In genomic region chr5:151700816-151701215, GRCh38 we compare ENCODE assay signal across 11 cellular contexts. TPM values are rescaled to one million over a fixed set of nuclear protein-coding genes. Genes with fewer than 3 reads are reported as not detected.
DNase-seq lines count a peak whose midpoint lies in the region; ATAC-seq and TF ChIP-seq lines count a peak whose summit lies in the region.
"Had no signal": no experiment of that assay in that cellular context is flagged by ENCODE, and none has a peak within 500 bp of the region (broad histone marks: within the 10 kb centered on the region; RNA-seq: fewer than 3 reads in every experiment).

No MANE protein-coding gene starts in this region.

- DNase-seq in HFFc6, result no peak
- peak; percentile 37 to 43 for DNase-seq in NCI-H526 (lab: John Stamatoyannopoulos, UW)
- no peak for DNase-seq in neural progenitor cell (ENCODE audit: low spot score)
- no peak for DNase-seq in EL
- no peak for DNase-seq in head of caudate nucleus
- no peak for DNase-seq in NCI-H187 treated with DMSO at 0.1 percent for 48 hours (lab: John Stamatoyannopoulos, UW)
- DNase-seq in activated naive CD4-positive, alpha-beta T cell treated with Interleukin-2 at 50 U/mL for 16 hours, result no peak
- DNase-seq: activated T-cell treated with anti-CD3 and anti-CD28 coated beads for 4 hours, upper lobe of left lung had no signal

- H3K4me3 Mint-ChIP-seq in HFFc6 (peak overlapping the region; percentile 11; the same call in 1 of the 2 replicates), neural progenitor cell (no peak overlapping the region)

- no peak overlapping the region for H3K4me3 ChIP-seq in neural progenitor cell
- H3K4me3 ChIP-seq: esophagus muscularis mucosa, upper lobe of left lung had no signal

- H3K4me1 ChIP-seq in neural progenitor cell, result peaks cover 14% of the 10 kb centered on the region

- intact Hi-C loops in head of caudate nucleus (cut with DNase I), result no loop called here

- H3K27ac Mint-ChIP-seq in HFFc6, result peak overlapping the region; percentile 100
- H3K27ac Mint-ChIP-seq in neural progenitor cell, result peak overlapping the region; percentile 39

- H3F3A ChIP-seq in neural progenitor cell (ENCODE audit: low read depth), result peaks cover 4% of the 10 kb centered on the region

- TF ChIP-seq CTCF in HFFc6 (IDR thresholded peaks at IDR 0.05), result no peak
- TF ChIP-seq CTCF in neural progenitor cell (IDR thresholded peaks at IDR 0.05), result no peak

- no peaks in the 10 kb centered on the region for H3K79me2 ChIP-seq in neural progenitor cell (ENCODE audit: low read depth)

- no peak overlapping the region for H3K4me2 ChIP-seq in neural progenitor cell

- H3K9me3 Mint-ChIP-seq in HFFc6 (no peaks in the 10 kb centered on the region), neural progenitor cell (no peaks in the 10 kb centered on the region)

- H4K20me1 ChIP-seq in neural progenitor cell (ENCODE audit: low read depth), result no peaks in the 10 kb centered on the region

- H3K36me3 Mint-ChIP-seq in HFFc6 (ENCODE audit: low read depth) (no peaks in the 10 kb centered on the region), neural progenitor cell (no peaks in the 10 kb centered on the region)

- H3K27me3 ChIP-seq in neural progenitor cell, result no peaks in the 10 kb centered on the region
- H3K27me3 ChIP-seq: esophagus muscularis mucosa, upper lobe of left lung had no signal

- peak; percentile 42 for ATAC-seq in GM18868 (IDR thresholded peaks at IDR 0.05; ENCODE audit: unreplicated experiment)

- no peak overlapping the region for H3K27ac ChIP-seq in neural progenitor cell
- H3K27ac ChIP-seq: upper lobe of left lung had no signal

- H3K27me3 Mint-ChIP-seq in HFFc6 (ENCODE audit: insufficient read depth) (peaks cover 7% of the 10 kb centered on the region), neural progenitor cell (ENCODE audit: insufficient read depth, low read depth) (peaks cover 10% of the 10 kb centered on the region)

- no peak overlapping the region for H2AFZ ChIP-seq in neural progenitor cell (replicated peaks)

- H3K4me1 Mint-ChIP-seq in HFFc6 (ENCODE audit: low read depth), result peaks cover 60% of the 10 kb centered on the region
- peaks cover 43% of the 10 kb centered on the region for H3K4me1 Mint-ChIP-seq in neural progenitor cell

- H3K9me3 ChIP-seq in neural progenitor cell (ENCODE audit: low read depth), result no peaks in the 10 kb centered on the region
- H3K9me3 ChIP-seq: esophagus muscularis mucosa, upper lobe of left lung had no signal

- H3K9ac ChIP-seq in neural progenitor cell, result no peak overlapping the region

- H3K36me3 ChIP-seq in neural progenitor cell, result no peaks in the 10 kb centered on the region
- H3K36me3 ChIP-seq: esophagus muscularis mucosa, upper lobe of left lung had no signal

RNA-seq across cellular contexts. Expression of gene SPARC, which starts 14.1 kb away (rescaled TPM):
- 1,000 to 10,000 TPM; 3,729 to 5,836 (median 4,094) TPM for total RNA-seq in HFFc6 (2021; fragmentation: NEBNext Ultra II Directional; extraction: Animal tissue kit (Norgen Biotek cat#: 25700))
- total RNA-seq in neural progenitor cell (ENCODE audit: low replicate concordance), result 122 and 158 TPM in 2 replicates

RNA-seq across cellular contexts. Expression of gene ATOX1, which starts 57.6 kb away (rescaled TPM):
- 100 to 1,000 TPM; 148 to 185 (median 155) TPM for total RNA-seq in HFFc6 (2021; fragmentation: NEBNext Ultra II Directional; extraction: Animal tissue kit (Norgen Biotek cat#: 25700))
- 22.8 and 86.4 TPM in 2 replicates for total RNA-seq in neural progenitor cell (ENCODE audit: low replicate concordance)

Comparison
In these comparisons a context has a peak if more than half of its experiments do, and no peak if none do; other contexts are left out.
1. DNase-seq: peak in NCI-H526 (2 of 2); none in HFFc6 (single experiment), neural progenitor cell (single experiment), EL (single experiment), head of caudate nucleus (0 of 42), NCI-H187 treated with DMSO at 0.1 percent for 48 hours (single experiment) and activated naive CD4-positive, alpha-beta T cell treated with Interleukin-2 at 50 U/mL for 16 hours (single experiment).
2. RNA of gene SPARC, which starts 14.1 kb away (total RNA-seq): 3,729 to 5,836 TPM in HFFc6; 122 to 158 TPM in neural progenitor cell; every median in the first group is over 10 times any median in the second.